Comparison of ENCODE assay signal across 1 cellular context in genomic region chr21:35993875-35994490, GRCh38.
TF ChIP-seq lines count a peak whose summit lies in the region.

No MANE protein-coding gene starts in this region.

TF ChIP-seq in HEK293, 187 proteins besides CTCF, POLR2A, EP300 and RAD21 (continued from another document):
- TF ChIP-seq ATF2 (tag by site-specific recombination; IDR thresholded peaks at IDR 0.05; ENCODE audit: low read depth) (no peak), ZNF747 (tag by site-specific recombination; IDR thresholded peaks at IDR 0.05) (no peak), ZXDB (tag by site-specific recombination; IDR thresholded peaks at IDR 0.05) (no peak), ZNF211 (tag by site-specific recombination; IDR thresholded peaks at IDR 0.05; ENCODE audit: low read depth) (0 out of 2 replicates have a peak, but pooled peaks have one; percentile 10), KLF17 (tag by site-specific recombination; IDR thresholded peaks at IDR 0.05) (no peak), ZNF394 (tag by site-specific recombination; IDR thresholded peaks at IDR 0.05; ENCODE audit: borderline replicate concordance) (no peak), ZNF133 (tag by site-specific recombination; IDR thresholded peaks at IDR 0.05) (no peak), ZNF623 (tag by site-specific recombination; IDR thresholded peaks at IDR 0.05) (no peak), ZNF311 (tag by site-specific recombination; IDR thresholded peaks at IDR 0.05; ENCODE audit: borderline replicate concordance) (0 out of 2 replicates have a peak, but pooled peaks have one; percentile 51), ZNF518A (tag by site-specific recombination; conservative IDR thresholded peaks at IDR 0.05; ENCODE audit: low read depth) (no peak), ZNF274 (IDR thresholded peaks at IDR 0.05; ENCODE audit: low read length) (no peak), ZNF274 (tag by site-specific recombination; IDR thresholded peaks at IDR 0.05; ENCODE audit: borderline replicate concordance) (0 out of 2 replicates have a peak, but pooled peaks have one; percentile 42), ZNF169 (tag by site-specific recombination; IDR thresholded peaks at IDR 0.05) (0 out of 2 replicates have a peak, but pooled peaks have one; percentile 43), ZNF23 (tag by site-specific recombination; IDR thresholded peaks at IDR 0.05; ENCODE audit: borderline replicate concordance) (0 out of 2 replicates have a peak, but pooled peaks have one; percentile 29), ZNF670 (tag by site-specific recombination; IDR thresholded peaks at IDR 0.05; ENCODE audit: low read depth) (0 out of 2 replicates have a peak, but pooled peaks have one; percentile 11)
- TF ChIP-seq, protein P1, sequence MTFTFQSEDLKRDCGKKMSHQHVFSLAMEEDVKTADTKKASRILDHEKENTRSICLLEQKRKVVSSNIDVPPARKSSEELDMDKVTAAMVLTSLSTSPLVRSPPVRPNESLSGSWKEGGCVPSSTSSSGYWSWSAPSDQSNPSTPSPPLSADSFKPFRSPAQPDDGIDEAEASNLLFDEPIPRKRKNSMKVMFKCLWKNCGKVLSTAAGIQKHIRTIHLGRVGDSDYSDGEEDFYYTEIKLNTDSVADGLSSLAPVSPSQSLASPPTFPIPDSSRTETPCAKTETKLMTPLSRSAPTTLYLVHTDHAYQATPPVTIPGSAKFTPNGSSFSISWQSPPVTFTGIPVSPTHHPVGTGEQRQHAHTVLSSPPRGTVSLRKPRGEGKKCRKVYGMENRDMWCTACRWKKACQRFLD (tag by site-specific recombination; IDR thresholded peaks at IDR 0.05) = 0 out of 2 replicates have a peak, but pooled peaks have one; percentile 9
- TF ChIP-seq, protein P2, sequence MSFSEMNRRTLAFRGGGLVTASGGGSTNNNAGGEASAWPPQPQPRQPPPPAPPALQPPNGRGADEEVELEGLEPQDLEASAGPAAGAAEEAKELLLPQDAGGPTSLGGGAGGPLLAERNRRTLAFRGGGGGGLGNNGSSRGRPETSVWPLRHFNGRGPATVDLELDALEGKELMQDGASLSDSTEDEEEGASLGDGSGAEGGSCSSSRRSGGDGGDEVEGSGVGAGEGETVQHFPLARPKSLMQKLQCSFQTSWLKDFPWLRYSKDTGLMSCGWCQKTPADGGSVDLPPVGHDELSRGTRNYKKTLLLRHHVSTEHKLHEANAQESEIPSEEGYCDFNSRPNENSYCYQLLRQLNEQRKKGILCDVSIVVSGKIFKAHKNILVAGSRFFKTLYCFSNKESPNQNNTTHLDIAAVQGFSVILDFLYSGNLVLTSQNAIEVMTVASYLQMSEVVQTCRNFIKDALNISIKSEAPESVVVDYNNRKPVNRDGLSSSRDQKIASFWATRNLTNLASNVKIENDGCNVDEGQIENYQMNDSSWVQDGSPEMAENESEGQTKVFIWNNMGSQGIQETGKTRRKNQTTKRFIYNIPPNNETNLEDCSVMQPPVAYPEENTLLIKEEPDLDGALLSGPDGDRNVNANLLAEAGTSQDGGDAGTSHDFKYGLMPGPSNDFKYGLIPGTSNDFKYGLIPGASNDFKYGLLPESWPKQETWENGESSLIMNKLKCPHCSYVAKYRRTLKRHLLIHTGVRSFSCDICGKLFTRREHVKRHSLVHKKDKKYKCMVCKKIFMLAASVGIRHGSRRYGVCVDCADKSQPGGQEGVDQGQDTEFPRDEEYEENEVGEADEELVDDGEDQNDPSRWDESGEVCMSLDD (tag by site-specific recombination; IDR thresholded peaks at IDR 0.05) = peak; percentile 93
TF ChIP-seq in HEK293: peak in this region for 13.
